In genomic region chr20:3911956-3912355, GRCh38 we compare ENCODE assay signal across 12 cellular contexts. TPM values are rescaled to one million over a fixed set of nuclear protein-coding genes. Genes with fewer than 3 reads are reported as not detected.
DNase-seq lines count a peak whose midpoint lies in the region; ATAC-seq and TF ChIP-seq lines count a peak whose summit lies in the region.
"Had no signal": no experiment of that assay in that cellular context is flagged by ENCODE, and none has a peak within 500 bp of the region (broad histone marks: within the 10 kb centered on the region; RNA-seq: fewer than 3 reads in every experiment).

No MANE protein-coding gene starts in this region.

- H3K9me3 ChIP-seq in RWPE2 (ENCODE audit: severe bottlenecking) (no peaks in the 10 kb centered on the region), lower lobe of right lung (no peaks in the 10 kb centered on the region)
- H3K9me3 ChIP-seq: heart right ventricle, SJSA1 had no signal

- peak; percentile 41 to 59 for DNase-seq in NCI-H2081 (lab: John Stamatoyannopoulos, UW)
- DNase-seq in NCI-H2081 treated with DMSO at 0.1 percent for 48 hours (lab: John Stamatoyannopoulos, UW): no peak
- peak; percentile 40 to 92 (median 77) for DNase-seq in NCI-H1417 (lab: John Stamatoyannopoulos, UW)
- no peak for DNase-seq in RWPE2 (ENCODE audit: low spot score)
- DNase-seq in lower lobe of right lung: peak; percentile 57
- DNase-seq in T-helper 9 cell: no peak
- no peak for DNase-seq in activated CD4-positive, CD25-positive, alpha-beta regulatory T cell treated with anti-CD3 and anti-CD28 coated beads, Interleukin-2, amount 50 U/mL, for 72 hours
- DNase-seq: heart right ventricle, NCI-H187, WERI-Rb-1 had no signal

- H3K4me3 ChIP-seq in RWPE2 (ENCODE audit: severe bottlenecking) (no peak overlapping the region), lower lobe of right lung (no peak overlapping the region)
- H3K4me3 ChIP-seq: heart right ventricle, SJSA1 had no signal

- intact Hi-C loops in lower lobe of right lung (cut with DNase I): no loop called here

- no peak overlapping the region for H3K27ac ChIP-seq in RWPE2 (ENCODE audit: poor library complexity, severe bottlenecking)
- H3K27ac ChIP-seq in lower lobe of right lung: no peak overlapping the region
- H3K27ac ChIP-seq: heart right ventricle, SJSA1, WERI-Rb-1 had no signal

- no peak for TF ChIP-seq CTCF in RWPE2 (IDR thresholded peaks at IDR 0.05; ENCODE audit: poor library complexity, severe bottlenecking)
- no peak for TF ChIP-seq CTCF in lower lobe of right lung (IDR thresholded peaks at IDR 0.05)

- no peaks in the 10 kb centered on the region for H3K27me3 ChIP-seq in RWPE2 (ENCODE audit: insufficient read depth, poor library complexity, severe bottlenecking)
- H3K27me3 ChIP-seq in lower lobe of right lung (ENCODE audit: low read depth): no peaks in the 10 kb centered on the region
- H3K27me3 ChIP-seq: heart right ventricle, SJSA1 had no signal

- H3K36me3 ChIP-seq in RWPE2 (ENCODE audit: low read depth) (peaks cover 96% of the 10 kb centered on the region), lower lobe of right lung (peaks cover 93% of the 10 kb centered on the region)

- ATAC-seq in RWPE2 (ENCODE audit: low read depth): peak; percentile 50; the same call in 2 of the 3 replicates
- peak; percentile 70 to 86 for ATAC-seq in lower lobe of right lung
- no peak for ATAC-seq in GM21515 (IDR thresholded peaks at IDR 0.05; ENCODE audit: unreplicated experiment)

- H3K4me1 ChIP-seq in RWPE2 (ENCODE audit: insufficient read depth, poor library complexity, severe bottlenecking): no peaks in the 10 kb centered on the region
- H3K4me1 ChIP-seq in lower lobe of right lung: peaks cover 9% of the 10 kb centered on the region
- H3K4me1 ChIP-seq: SJSA1 had no signal

RNA-seq across cellular contexts. Expression of gene PANK2, which starts 22.8 kb away (rescaled TPM):
- 39.1 TPM for total RNA-seq in lower lobe of right lung

Comparison
In these comparisons a context has a peak if more than half of its experiments do, and no peak if none do; other contexts are left out.
1. DNase-seq: peak in NCI-H2081 (2 of 2), NCI-H1417 (3 of 3) and lower lobe of right lung (single experiment); none in NCI-H2081 treated with DMSO at 0.1 percent for 48 hours (single experiment), RWPE2 (single experiment), T-helper 9 cell (single experiment) and activated CD4-positive, CD25-positive, alpha-beta regulatory T cell treated with anti-CD3 and anti-CD28 coated beads, Interleukin-2, amount 50 U/mL, for 72 hours (single experiment).